ENCODE assay signal across 14 cellular contexts in the genomic region with DNA sequence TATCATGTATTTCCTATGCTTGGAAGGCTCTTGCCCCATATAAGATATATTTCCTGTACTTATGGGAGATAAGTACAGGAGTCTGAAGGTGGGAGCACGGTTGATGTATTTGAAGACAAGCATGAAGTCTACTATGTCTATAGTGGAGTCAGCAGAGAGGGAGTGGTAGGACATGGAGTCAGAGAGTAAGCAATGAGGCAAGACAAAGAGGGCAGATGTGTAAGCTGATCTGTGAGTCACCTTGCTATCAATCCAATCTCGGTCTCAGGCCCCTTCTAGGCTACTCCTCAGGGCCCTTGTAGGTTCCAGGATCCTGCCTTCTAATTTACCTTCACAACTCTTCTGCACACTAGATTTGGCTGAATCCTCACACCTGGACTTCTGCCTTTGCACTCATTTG.
"Had no signal": no experiment of that assay in that cellular context is flagged by ENCODE, and none has a peak within 500 bp of the region (broad histone marks: within the 10 kb centered on the region; RNA-seq: fewer than 3 reads in every experiment).

No MANE protein-coding gene starts in this region.

- H3K27ac Mint-ChIP-seq: activated naive CD4-positive, alpha-beta T cell treated with anti-CD3 and anti-CD28 coated beads, Interleukin-2, amount 50 U/mL, for 72 hours; endodermal cell; T-helper 17 cell had no signal

- H3K4me1 ChIP-seq: stomach had no signal

- ATAC-seq: activated naive CD4-positive, alpha-beta T cell treated with anti-CD3 and anti-CD28 coated beads, Interleukin-2, amount 50 U/mL, for 72 hours; esophagus mucosa; left ventricle myocardium superior; T-helper 17 cell had no signal

- H3K9me3 Mint-ChIP-seq: endodermal cell had no signal

- H3K27ac ChIP-seq: ovary, stomach had no signal

- H3K36me3 ChIP-seq: ovary, stomach had no signal

- H3K9me3 ChIP-seq: ovary, stomach had no signal

- H3K27me3 ChIP-seq: ovary, stomach had no signal

- H3K4me1 Mint-ChIP-seq: T-helper 17 cell had no signal

- H3K4me3 Mint-ChIP-seq: endodermal cell, neural crest cell, T-helper 17 cell had no signal

- DNase-seq: activated CD4-positive, alpha-beta T cell treated with anti-CD3 and anti-CD28 coated beads, Interleukin-2, amount 50 U/mL, for 1 hour; activated CD4-positive, CD25-positive, alpha-beta regulatory T cell; activated T-cell treated with anti-CD3 and anti-CD28 coated beads, Interleukin-2, amount 50 U/mL, for 1 hour; anterior cingulate cortex; endodermal cell; glutamatergic neuron; left ventricle myocardium superior; ovary; stimulated activated CD4-positive, alpha-beta T cell treated with anti-CD3 and anti-CD28 coated beads, Interleukin-2, amount 100 ng/mL, for 48 hours; stomach; T-helper 17 cell had no signal

- H3K27me3 Mint-ChIP-seq: T-helper 17 cell had no signal

- H3K4me3 ChIP-seq: ovary, stomach had no signal
